Comparison of ENCODE assay signal across 10 cellular contexts in genomic region chr13:24251525-24251924, GRCh38. TPM values are rescaled to one million over a fixed set of nuclear protein-coding genes. Genes with fewer than 3 reads are reported as not detected.
DNase-seq lines count a peak whose midpoint lies in the region; ATAC-seq and TF ChIP-seq lines count a peak whose summit lies in the region.
"Had no signal": no experiment of that assay in that cellular context is flagged by ENCODE, and none has a peak within 500 bp of the region (broad histone marks: within the 10 kb centered on the region; RNA-seq: fewer than 3 reads in every experiment).

No MANE protein-coding gene starts in this region.

- no peak overlapping the region for H3K4me2 ChIP-seq in DND-41 (ENCODE audit: insufficient read depth, low read length)

- no peak overlapping the region for H3K27ac ChIP-seq in DND-41 (ENCODE audit: low read length)

- no peaks in the 10 kb centered on the region for H4K20me1 ChIP-seq in DND-41 (ENCODE audit: insufficient read depth, low read length)

- no peaks in the 10 kb centered on the region for H3K79me2 ChIP-seq in DND-41 (ENCODE audit: insufficient read depth, low read length)

- peak overlapping the region; percentile 84 for H3K4me3 Mint-ChIP-seq in activated CD8-positive, alpha-beta memory T cell treated with anti-CD3 and anti-CD28 coated beads, Interleukin-2, amount 10 ng/mL, durations not matched to agents 7 days and 5 days

- H3K9me3 ChIP-seq in DND-41 (ENCODE audit: insufficient read depth, low read length, severe bottlenecking) = no peaks in the 10 kb centered on the region

- TF ChIP-seq CTCF in DND-41 (IDR thresholded peaks at IDR 0.05; ENCODE audit: borderline replicate concordance, extremely low read depth, low read length, poor library complexity, severe bottlenecking) = no peak

- ATAC-seq in DND-41 (ENCODE audit: insufficient read depth, low read depth) = peak; percentile 58; the same call in 2 of the 3 replicates
- ATAC-seq in activated CD8-positive, alpha-beta memory T cell treated with anti-CD3 and anti-CD28 coated beads, Interleukin-2, amount 10 ng/mL, durations not matched to agents 7 days and 5 days = peak; percentile 85
- ATAC-seq: HCT116 had no signal

- peak overlapping the region; percentile 95 for H3K27ac Mint-ChIP-seq in activated CD8-positive, alpha-beta memory T cell treated with anti-CD3 and anti-CD28 coated beads, Interleukin-2, amount 10 ng/mL, durations not matched to agents 7 days and 5 days

- H3K27me3 Mint-ChIP-seq in activated CD8-positive, alpha-beta memory T cell treated with anti-CD3 and anti-CD28 coated beads, Interleukin-2, amount 10 ng/mL, durations not matched to agents 7 days and 5 days = no peaks in the 10 kb centered on the region

- H3K36me3 Mint-ChIP-seq in activated CD8-positive, alpha-beta memory T cell treated with anti-CD3 and anti-CD28 coated beads, Interleukin-2, amount 10 ng/mL, durations not matched to agents 7 days and 5 days = peaks cover 32% of the 10 kb centered on the region

- DNase-seq in DND-41 (peak; percentile 13), NCI-H2081 (lab: John Stamatoyannopoulos, UW) (no peak), hypothalamus (lab: John Stamatoyannopoulos, UW) (no peak), SIG-M5 (lab: John Stamatoyannopoulos, UW) (no peak), hippocampal formation (lab: John Stamatoyannopoulos, UW) (no peak)
- DNase-seq in activated CD8-positive, alpha-beta memory T cell treated with anti-CD3 and anti-CD28 coated beads, Interleukin-2, amount 10 ng/mL, durations not matched to agents 7 days and 5 days = peak; percentile 96
- DNase-seq in effector CD4-positive, alpha-beta T cell = peak; percentile 84
- peak; percentile 60 to 82 for DNase-seq in stimulated activated CD4-positive, alpha-beta T cell treated with anti-CD3 and anti-CD28 coated beads, Interleukin-4, amount 100 ng/mL, for 4 hours
- DNase-seq: NCI-H526 treated with DMSO at 0.1 percent for 48 hours had no signal

- no peaks in the 10 kb centered on the region for H3K27me3 ChIP-seq in DND-41 (ENCODE audit: insufficient read depth, low read length, poor library complexity)

- H3K4me1 ChIP-seq in DND-41 (ENCODE audit: insufficient read depth, low read length) = no peaks in the 10 kb centered on the region

- H2AFZ ChIP-seq in DND-41 (ENCODE audit: low read depth, low read length) = no peak overlapping the region

- CTCF ChIA-PET in activated CD8-positive, alpha-beta memory T cell treated with anti-CD3 and anti-CD28 coated beads, Interleukin-2, amount 10 ng/mL, durations not matched to agents 7 days and 5 days (lab: Charles Lee) = interaction anchor here (0.6 to 2.1 kb wide), 12 partner anchors 10 to 291 kb away, joined by 3 to 9 read pairs (median 4); no protein-coding TSS in a partner anchor

- H3K9me3 Mint-ChIP-seq in activated CD8-positive, alpha-beta memory T cell treated with anti-CD3 and anti-CD28 coated beads, Interleukin-2, amount 10 ng/mL, durations not matched to agents 7 days and 5 days (ENCODE audit: low read depth) = no peaks in the 10 kb centered on the region

- H3K36me3 ChIP-seq in DND-41 (ENCODE audit: insufficient read depth, low read length) = peaks cover 14% of the 10 kb centered on the region; the same call in 1 of the 2 replicates

- H3K9ac ChIP-seq in DND-41 (ENCODE audit: low read depth, low read length) = no peak overlapping the region

- no peak overlapping the region for H3K4me3 ChIP-seq in DND-41 (ENCODE audit: low read depth in 1 of 2, low read length in 2 of 2)

- H3K4me1 Mint-ChIP-seq in activated CD8-positive, alpha-beta memory T cell treated with anti-CD3 and anti-CD28 coated beads, Interleukin-2, amount 10 ng/mL, durations not matched to agents 7 days and 5 days = peaks cover 57% of the 10 kb centered on the region

RNA-seq across cellular contexts. Expression of gene C1QTNF9, which starts 57.9 kb away (rescaled TPM):
- not detected for total RNA-seq in activated CD8-positive, alpha-beta memory T cell treated with anti-CD3 and anti-CD28 coated beads, Interleukin-2, amount 10 ng/mL, durations not matched to agents 7 days and 5 days

Comparison
In these comparisons a context has a peak if more than half of its experiments do, and no peak if none do; other contexts are left out.
1. DNase-seq: peak in DND-41 (single experiment), activated CD8-positive, alpha-beta memory T cell treated with anti-CD3 and anti-CD28 coated beads, Interleukin-2, amount 10 ng/mL, durations not matched to agents 7 days and 5 days (single experiment), effector CD4-positive, alpha-beta T cell (single experiment) and stimulated activated CD4-positive, alpha-beta T cell treated with anti-CD3 and anti-CD28 coated beads, Interleukin-4, amount 100 ng/mL, for 4 hours (2 of 2); none in NCI-H2081 (0 of 2), hypothalamus (0 of 51), SIG-M5 (single experiment) and hippocampal formation (0 of 2).